8 cellular contexts compared by ENCODE assay signal in genomic region chr2:218269900-218270720, GRCh38. TPM values are rescaled to one million over a fixed set of nuclear protein-coding genes. Genes with fewer than 3 reads are reported as not detected.
DNase-seq lines count a peak whose midpoint lies in the region; ATAC-seq, FAIRE-seq and TF ChIP-seq lines count a peak whose summit lies in the region.

TSS of gene AAMP (minus strand) at chr2:218270137. CDS start at chr2:218270086, 51 bp downstream.
TSS of gene PNKD (plus strand) at chr2:218270519. CDS start at chr2:218270536, 17 bp downstream.

- ATAC-seq in GM21786 (IDR thresholded peaks at IDR 0.05; ENCODE audit: unreplicated experiment), result peak; percentile 89
- ATAC-seq in activated T-cell treated with anti-CD3 and anti-CD28 coated beads, Interleukin-2, amount 50 U/mL, for 72 hours (replicated peaks in 1 of 2), result peak; percentile 92

- TF ChIP-seq EP300 in esophagus muscularis mucosa (IDR thresholded peaks at IDR 0.05), result no peak

- H3K36me3 ChIP-seq in KOPT-K1 (ENCODE audit: insufficient read depth, low read length) (peaks cover 50% of the 10 kb centered on the region), esophagus muscularis mucosa (peaks cover 29 to 55% (median 47%) of the 10 kb centered on the region in 4 donors), muscle layer of duodenum (ENCODE audit: control insufficient read depth in 1 of 2, insufficient read depth in 2 of 2, low read length in 2 of 2) (peaks cover 40 to 41% of the 10 kb centered on the region in 2 donors)

- WGBS in esophagus muscularis mucosa, result under 1% methylated on average over 45 of the region's 64 CpGs

- FAIRE-seq in RCC 7860 (lab: Jason Lieb, UNC), result peak; percentile 93

- DNase-seq in DMS79 (lab: John Stamatoyannopoulos, UW) (peak; percentile 98), RCC 7860 (ENCODE audit: low spot score) (peak; percentile 99), esophagus muscularis mucosa (ENCODE audit: extremely low spot score) (peak; percentile 100)
- peak; percentile 100 for DNase-seq in activated T-cell treated with anti-CD3 and anti-CD28 coated beads, Interleukin-2, amount 50 U/mL, for 72 hours
- peak; percentile 100 for DNase-seq in stimulated activated CD8-positive, alpha-beta memory T cell treated with anti-CD3 and anti-CD28 coated beads, Interleukin-7, amount 100 ng/mL, for 4 hours (ENCODE audit: low read depth in 2 of 2)

- peaks cover 3 to 17% of the 10 kb centered on the region in 2 donors for H3K36me3 Mint-ChIP-seq in activated T-cell treated with anti-CD3 and anti-CD28 coated beads, Interleukin-2, amount 50 U/mL, for 72 hours (ENCODE audit: insufficient read depth in 2 of 2)

- H3K27me3 ChIP-seq in esophagus muscularis mucosa, result no peaks in the 10 kb centered on the region
- no peaks in the 10 kb centered on the region for H3K27me3 ChIP-seq in muscle layer of duodenum (ENCODE audit: low read depth, low read length)

- H3K4me1 ChIP-seq in esophagus muscularis mucosa, result peaks cover 47 to 72% (median 52%) of the 10 kb centered on the region in 4 donors
- peaks cover 16 to 40% of the 10 kb centered on the region in 2 donors for H3K4me1 ChIP-seq in muscle layer of duodenum (ENCODE audit: control insufficient read depth in 1 of 2, insufficient read depth in 2 of 2, low read length in 2 of 2)

- H3K9me3 Mint-ChIP-seq in activated T-cell treated with anti-CD3 and anti-CD28 coated beads, Interleukin-2, amount 50 U/mL, for 72 hours, result no peaks in the 10 kb centered on the region

- peak; percentile 49 for TF ChIP-seq POLR2A in esophagus muscularis mucosa (IDR thresholded peaks at IDR 0.05; ENCODE audit: low read depth)

- peak within 1 kb of the TSS; percentile 78 for H3K27ac ChIP-seq in KOPT-K1 (ENCODE audit: low read depth, low read length, poor library complexity, severe bottlenecking)
- peak within 1 kb of the TSS; percentile 79 to 87 (median 84) for H3K27ac ChIP-seq in esophagus muscularis mucosa (replicated peaks in 1 of 4)
- peak within 1 kb of the TSS; percentile 82 for H3K27ac ChIP-seq in muscle layer of duodenum (ENCODE audit: low read length)

- peaks cover 38% of the 10 kb centered on the region for H3K4me1 Mint-ChIP-seq in activated T-cell treated with anti-CD3 and anti-CD28 coated beads, Interleukin-2, amount 50 U/mL, for 72 hours (ENCODE audit: low read depth)

- intact Hi-C loops in esophagus muscularis mucosa (cut with DNase I), result loop anchor here (5.0 kb wide), 1 partner anchor 127 kb away; the partner anchor contains the start of gene CTDSP1

- no peaks in the 10 kb centered on the region for H3K27me3 Mint-ChIP-seq in activated T-cell treated with anti-CD3 and anti-CD28 coated beads, Interleukin-2, amount 50 U/mL, for 72 hours (ENCODE audit: low read depth)

- H3K4me3 Mint-ChIP-seq in activated T-cell treated with anti-CD3 and anti-CD28 coated beads, Interleukin-2, amount 50 U/mL, for 72 hours, result peak within 1 kb of the TSS; percentile 85 to 98

- H3K4me3 ChIP-seq in esophagus muscularis mucosa (peak within 1 kb of the TSS; percentile 86 to 94 (median 90)), muscle layer of duodenum (ENCODE audit: low read depth in 1 of 2, low read length in 2 of 2) (peak within 1 kb of the TSS; percentile 95 to 96)

- TF ChIP-seq CTCF in esophagus muscularis mucosa (IDR thresholded peaks at IDR 0.05), result peak in 2 of 3 experiments; percentile 25 to 28

- H3K9me3 ChIP-seq in KOPT-K1 (ENCODE audit: insufficient read depth, low read length, poor library complexity, severe bottlenecking) (no peaks in the 10 kb centered on the region), esophagus muscularis mucosa (no peaks in the 10 kb centered on the region), muscle layer of duodenum (ENCODE audit: control insufficient read depth in 1 of 2, low read length in 2 of 2) (no peaks in the 10 kb centered on the region)

- peak within 1 kb of the TSS; percentile 78 for H3K27ac Mint-ChIP-seq in activated T-cell treated with anti-CD3 and anti-CD28 coated beads, Interleukin-2, amount 50 U/mL, for 72 hours

RNA-seq across cellular contexts. Expression of gene AAMP, which starts in this region (rescaled TPM):
- 10 to 100 TPM; 51.7 to 63.0 TPM for total RNA-seq in activated T-cell treated with anti-CD3 and anti-CD28 coated beads, Interleukin-2, amount 50 U/mL, for 72 hours
- 100 to 1,000 TPM; 104 to 169 (median 144) TPM for total RNA-seq in esophagus muscularis mucosa

RNA-seq across cellular contexts. Expression of gene PNKD, which starts in this region (rescaled TPM):
- total RNA-seq in activated T-cell treated with anti-CD3 and anti-CD28 coated beads, Interleukin-2, amount 50 U/mL, for 72 hours, result 10 to 100 TPM; 14.7 to 17.7 TPM
- total RNA-seq in esophagus muscularis mucosa, result 10 to 100 TPM; 40.3 to 74.1 (median 56.5) TPM

Comparison
In these comparisons a context has a peak if more than half of its experiments do, and no peak if none do; other contexts are left out.
1. Peak in every context shown above with its lines: DNase-seq, ATAC-seq, H3K4me3 ChIP-seq and H3K27ac ChIP-seq.